Comparison of ENCODE assay signal across 25 cellular contexts in the genomic region with DNA sequence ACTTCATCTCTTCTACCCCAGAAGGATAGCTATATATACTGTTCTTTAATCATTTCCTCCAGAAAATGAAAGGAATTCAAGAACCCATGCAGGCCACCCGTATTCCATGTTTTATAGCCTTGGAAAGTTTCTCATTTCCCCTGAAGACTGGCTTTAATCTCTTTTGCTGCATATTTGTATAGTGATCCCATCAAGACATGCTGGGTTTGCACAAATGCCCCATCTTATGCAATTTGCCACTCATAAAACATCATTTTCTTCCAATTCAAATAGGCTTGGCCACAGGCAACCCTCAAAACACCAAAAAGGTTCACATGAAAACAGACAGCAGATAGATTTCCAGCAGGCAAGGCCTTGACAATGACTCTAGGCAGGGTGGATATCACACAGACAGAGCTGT. TPM values are rescaled to one million over a fixed set of nuclear protein-coding genes. Genes with fewer than 3 reads are reported as not detected.
DNase-seq lines count a peak whose midpoint lies in the region; ATAC-seq and TF ChIP-seq lines count a peak whose summit lies in the region.
"Had no signal": no experiment of that assay in that cellular context is flagged by ENCODE, and none has a peak within 500 bp of the region (broad histone marks: within the 10 kb centered on the region; RNA-seq: fewer than 3 reads in every experiment).

No MANE protein-coding gene starts in this region.

- intact Hi-C loops in A673 (cut with micrococcal nuclease; ENCODE audit: unreplicated experiment) (no loop called here), heart right ventricle (cut with DNase I) (loop anchor here in 1 of 10 donors (10.0 kb wide), 1 partner anchor 359 kb away; no protein-coding TSS in a partner anchor)

- peak; percentile 63 for DNase-seq in A673 (ENCODE audit: low spot score)
- DNase-seq in EL: peak; percentile 62
- peak; percentile 78 for DNase-seq in amniotic epithelial cell (ENCODE audit: low read depth)
- DNase-seq in iris pigment epithelial cell (ENCODE audit: low read depth): peak; percentile 30
- DNase-seq in heart right ventricle: no peak
- no peak for DNase-seq in NCI-H82 (lab: John Stamatoyannopoulos, UW)
- DNase-seq: activated CD8-positive, alpha-beta memory T cell treated with anti-CD3 and anti-CD28 coated beads for 24 hours; activated naive CD8-positive, alpha-beta T cell treated with anti-CD3 and anti-CD28 coated beads, Interleukin-2, amount 10 ng/mL, durations not matched to agents 7 days and 5 days; body of pancreas; effector CD8-positive, alpha-beta T cell; H7; left cardiac atrium; mesendoderm; naive B cell; NCI-H1694 treated with DMSO at 0.1 percent for 48 hours; retina had no signal

- BruUV-seq in A673 (replicated peaks; lab: Mats Ljungman, UMichigan): no TSS peak

- 67 to 70% methylated on average over 1 of the region's 1 CpG for WGBS in heart right ventricle, 2 donors

- ATAC-seq in heart right ventricle: no peak
- ATAC-seq in HG03280 (IDR thresholded peaks at IDR 0.05; ENCODE audit: unreplicated experiment): no peak
- ATAC-seq in HG02571 (IDR thresholded peaks at IDR 0.05; ENCODE audit: unreplicated experiment): no peak
- ATAC-seq: activated CD4-positive, CD25-positive, alpha-beta regulatory T cell treated with anti-CD3 and anti-CD28 coated beads, Interleukin-2, amount 50 U/mL, for 24 hours; body of pancreas; esophagus mucosa; left cardiac atrium had no signal

- POLR2A ChIA-PET in A673 (lab: Charles Lee; ENCODE audit: low non-redundant PET): no interaction called here

- TF ChIP-seq CTCF in A673 (conservative IDR thresholded peaks at IDR 0.05; ENCODE audit: low read depth, low read length) (no peak), heart right ventricle (IDR thresholded peaks at IDR 0.05) (no peak)

- H3K36me3 ChIP-seq in A673 (ENCODE audit: insufficient read depth, low read length, poor library complexity, severe bottlenecking): peaks cover 71% of the 10 kb centered on the region
- H3K36me3 ChIP-seq in heart right ventricle: peaks cover 0 to 100% (median 50%) of the 10 kb centered on the region in 9 donors

- H3K4me3 ChIP-seq in A673 (ENCODE audit: low read depth, low read length, poor library complexity, severe bottlenecking): no peak overlapping the region
- no peak overlapping the region for H3K4me3 ChIP-seq in heart right ventricle
- H3K4me3 ChIP-seq: body of pancreas had no signal

- H3K27ac ChIP-seq in A673 (ENCODE audit: low read depth, low read length, poor library complexity, severe bottlenecking) (peak overlapping the region; percentile 61), heart right ventricle (peak overlapping the region in 1 of 10 donors; percentile 13)
- H3K27ac ChIP-seq: body of pancreas, KMS-11 had no signal

- CTCF ChIA-PET in A673 (lab: Charles Lee): interaction anchor here (0.6 kb wide), 1 partner anchor 122 kb away, joined by 3 read pairs; no protein-coding TSS in a partner anchor

- no peaks in the 10 kb centered on the region for H3K27me3 ChIP-seq in A673 (replicated peaks; ENCODE audit: insufficient read depth, low read depth, low read length, poor library complexity)
- no peaks in the 10 kb centered on the region for H3K27me3 ChIP-seq in heart right ventricle
- H3K27me3 ChIP-seq: body of pancreas had no signal

- H3K9me3 ChIP-seq in A673 (ENCODE audit: low read depth, low read length, poor library complexity, severe bottlenecking) (no peaks in the 10 kb centered on the region), heart right ventricle (no peaks in the 10 kb centered on the region)
- H3K9me3 ChIP-seq: body of pancreas had no signal

- H3K4me1 ChIP-seq in A673 (ENCODE audit: insufficient read depth, low read length, poor library complexity, severe bottlenecking) (peaks cover 7% of the 10 kb centered on the region), heart right ventricle (peaks cover 0 to 58% (median 25%) of the 10 kb centered on the region in 9 donors)
- H3K4me1 ChIP-seq: body of pancreas had no signal

RNA-seq across cellular contexts. Expression of gene APOA1, which starts 28.3 kb away (rescaled TPM):
- total RNA-seq in A673 (2021) (0.35 and 0.43 TPM in 2 replicates), heart right ventricle (100 to 1,000 TPM in 2 of 10 donors, 10 to 100 TPM in 7, 1 to 10 TPM in 1; 3.8 to 178 (median 69.1) TPM)
- 100 to 1,000 TPM in 1 of 2 donors, 10 to 100 TPM in 1; 71.5 to 398 TPM for polyA plus RNA-seq in heart right ventricle
- total RNA-seq: chondrocyte had no signal

RNA-seq across cellular contexts. Expression of gene APOC3, which starts 36.0 kb away (rescaled TPM):
- total RNA-seq in A673 (2021) (not detected in 2 replicates), heart right ventricle (under 1 TPM in 1 of 10 donors, not detected in 9; 0.64 TPM)
- polyA plus RNA-seq in heart right ventricle: under 1 TPM in 1 of 2 donors, not detected in 1; 0.12 TPM
- total RNA-seq: activated naive CD8-positive, alpha-beta T cell treated with anti-CD3 and anti-CD28 coated beads, Interleukin-2, amount 10 ng/mL, durations not matched to agents 7 days and 5 days; chondrocyte; H7; HT1080; left cardiac atrium; OCI-LY7; urinary bladder had no signal

RNA-seq across cellular contexts. Expression of gene APOA4, which starts 42.6 kb away (rescaled TPM):
- not detected in 2 replicates for total RNA-seq in A673 (2021)
- total RNA-seq in heart right ventricle: under 1 TPM in 2 of 10 donors, not detected in 8; 0.26 to 0.28 TPM
- polyA plus RNA-seq in heart right ventricle: under 1 TPM in 1 of 2 donors, not detected in 1; 0.75 TPM
- total RNA-seq: activated naive CD8-positive, alpha-beta T cell treated with anti-CD3 and anti-CD28 coated beads, Interleukin-2, amount 10 ng/mL, durations not matched to agents 7 days and 5 days; body of pancreas; chondrocyte; esophagus mucosa; H7; HT1080; left cardiac atrium; OCI-LY7; urinary bladder had no signal

Comparison
In these comparisons a context has a peak if more than half of its experiments do, and no peak if none do; other contexts are left out.
1. DNase-seq: peak in A673 (single experiment), EL (single experiment), amniotic epithelial cell (single experiment) and iris pigment epithelial cell (single experiment); none in heart right ventricle (0 of 2) and NCI-H82 (single experiment).